Comparison of ENCODE assay signal across 6 cellular contexts in the genomic region with DNA sequence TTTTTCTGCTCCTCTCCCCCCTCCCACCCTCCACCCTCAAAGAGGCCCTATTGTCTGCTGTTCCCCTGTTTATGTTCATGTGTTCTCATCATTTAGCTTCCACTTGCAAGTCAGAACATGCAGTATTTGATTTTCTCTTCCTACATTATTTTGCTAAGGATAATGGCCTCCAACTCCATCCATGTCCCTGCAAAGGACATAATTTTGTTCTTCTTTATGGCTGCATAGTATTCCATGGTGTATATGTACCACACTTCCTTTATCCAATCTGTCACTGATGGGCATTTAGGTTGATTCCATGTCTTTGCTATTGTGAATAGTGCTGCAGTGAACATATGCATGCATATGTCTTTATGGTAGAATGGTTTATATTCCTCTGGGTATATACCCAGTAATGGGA. TPM values are rescaled to one million over a fixed set of nuclear protein-coding genes. Genes with fewer than 3 reads are reported as not detected.
"Had no signal": no experiment of that assay in that cellular context is flagged by ENCODE, and none has a peak within 500 bp of the region (broad histone marks: within the 10 kb centered on the region; RNA-seq: fewer than 3 reads in every experiment).

No MANE protein-coding gene starts in this region.

RNA-seq across cellular contexts. Expression of a gene that starts 51.2 kb away (rescaled TPM):
- total RNA-seq: activated naive CD4-positive, alpha-beta T cell treated with anti-CD3 and anti-CD28 coated beads for 36 hours; activated naive CD4-positive, alpha-beta T cell treated with anti-CD3 and anti-CD28 coated beads, Interleukin-2, amount 50 U/mL, for 72 hours; activated naive CD8-positive, alpha-beta T cell treated with anti-CD3 and anti-CD28 coated beads for 36 hours; activated T-helper 1 cell treated with anti-CD3 and anti-CD28 coated beads, Interleukin-12 subunit alpha, Interleukin-12 subunit beta, Interleukin-2, Interleukin-4 antibody, amounts not matched to agents 30 ng/mL and 10 ng/mL and 1 ng/mL, durations not matched to agents 14 hours and 24 hours and 36 hours; activated T-helper 17 cell treated with anti-CD3 and anti-CD28 coated beads, Interleukin-2, amount 50 U/mL, for 72 hours; activated T-helper 2 cell treated with anti-CD3 and anti-CD28 coated beads, Interferon-gamma antibody, Interleukin-2, Interleukin-4, amounts not matched to agents 10 μg/mL and 5 μg/mL and 100 μg/mL, durations not matched to agents 14 hours and 24 hours and 36 hours had no signal
